In genomic region chr10:74753295-74754211, GRCh38 we compare ENCODE assay signal across 18 cellular contexts.
A peak's percentile ranks its signal among the peaks of the same experiment; 100 is the strongest.
DNase-seq lines count a peak whose midpoint lies in the region; ATAC-seq, FAIRE-seq and TF ChIP-seq lines count a peak whose summit lies in the region.
"Had no signal": no experiment of that assay in that cellular context is flagged by ENCODE, and none has a peak within 500 bp of the region (broad histone marks: within the 10 kb centered on the region; RNA-seq: fewer than 3 reads in every experiment).

No MANE protein-coding gene starts in this region.

- peaks cover 44% of the 10 kb centered on the region for H3K4me1 ChIP-seq in Loucy (ENCODE audit: insufficient read depth, low read length, poor library complexity, severe bottlenecking)
- H3K4me1 ChIP-seq in ovary (ENCODE audit: insufficient read depth): peaks cover 5% of the 10 kb centered on the region
- H3K4me1 ChIP-seq: SJSA1 had no signal

- DNase-seq in EH (ENCODE audit: low read depth): peak; percentile 92
- peak; percentile 32 to 60 (median 53) for DNase-seq in ovary
- no peak for DNase-seq in stimulated activated CD4-positive, alpha-beta T cell treated with anti-CD3 and anti-CD28 coated beads, Interleukin-4, amount 100 ng/mL, for 24 hours
- no peak for DNase-seq in chondrocyte (ENCODE audit: low spot score)
- DNase-seq: activated CD4-positive, CD25-positive, alpha-beta regulatory T cell; CD4-positive, alpha-beta T cell; foreskin melanocyte; Karpas-422; left cardiac atrium; NCI-H526 had no signal

- no peak overlapping the region for H3K4me3 ChIP-seq in Loucy (ENCODE audit: low read length, poor library complexity, severe bottlenecking)
- H3K4me3 ChIP-seq in ovary: no peak overlapping the region
- H3K4me3 ChIP-seq: SJSA1, tibial artery had no signal

- H3K9me3 Mint-ChIP-seq in chondrocyte (ENCODE audit: low read depth): no peaks in the 10 kb centered on the region
- H3K9me3 Mint-ChIP-seq: activated T-helper 17 cell treated with anti-CD3 and anti-CD28 coated beads, Interleukin-2, amount 50 U/mL, for 72 hours; CD4-positive, alpha-beta T cell had no signal

- no peaks in the 10 kb centered on the region for H3K9me2 ChIP-seq in Loucy (replicated peaks; ENCODE audit: low read depth, low read length)

- H3K36me3 ChIP-seq in Loucy (ENCODE audit: insufficient read depth, low read length) (no peaks in the 10 kb centered on the region), ovary (no peaks in the 10 kb centered on the region)
- H3K36me3 ChIP-seq: SJSA1, tibial artery had no signal

- peaks cover 5% of the 10 kb centered on the region for H3F3A ChIP-seq in Loucy (ENCODE audit: low read depth)

- H3K27me3 ChIP-seq in Loucy (ENCODE audit: insufficient read depth, low read length, poor library complexity, severe bottlenecking) (no peaks in the 10 kb centered on the region), ovary (no peaks in the 10 kb centered on the region)
- H3K27me3 ChIP-seq: SJSA1, tibial artery had no signal

- H3K4me1 Mint-ChIP-seq in chondrocyte (ENCODE audit: low read depth): no peaks in the 10 kb centered on the region

- no peak overlapping the region for H3K4me2 ChIP-seq in Loucy (ENCODE audit: low read depth, low read length, poor library complexity, severe bottlenecking)

- H3K79me2 ChIP-seq in Loucy (ENCODE audit: insufficient read depth, low read length): no peaks in the 10 kb centered on the region

- H2AFZ ChIP-seq in Loucy (ENCODE audit: low read length): peak overlapping the region; percentile 56

- no peak overlapping the region for H3K27ac ChIP-seq in ovary
- H3K27ac ChIP-seq: SJSA1 had no signal

- no peaks in the 10 kb centered on the region for H4K20me1 ChIP-seq in Loucy (ENCODE audit: insufficient read depth, low read length, poor library complexity, severe bottlenecking)

- intact Hi-C loops in ovary (cut with DNase I): no loop called here

- TF ChIP-seq EP300 in ovary (IDR thresholded peaks at IDR 0.05): no peak

- H3K9ac ChIP-seq in Loucy (ENCODE audit: low read depth, low read length, poor library complexity, severe bottlenecking): peak overlapping the region; percentile 32

- no peak overlapping the region for H3K4me3 Mint-ChIP-seq in chondrocyte (ENCODE audit: unreplicated experiment)
- H3K4me3 Mint-ChIP-seq: activated T-helper 17 cell treated with anti-CD3 and anti-CD28 coated beads, Interleukin-2, amount 50 U/mL, for 72 hours; CD4-positive, alpha-beta T cell had no signal

- H3K27ac Mint-ChIP-seq in chondrocyte (ENCODE audit: unreplicated experiment): no peak overlapping the region
- H3K27ac Mint-ChIP-seq: activated T-helper 17 cell treated with anti-CD3 and anti-CD28 coated beads, Interleukin-2, amount 50 U/mL, for 72 hours; CD4-positive, alpha-beta T cell had no signal

- no peak for TF ChIP-seq CTCF in Loucy (conservative IDR thresholded peaks at IDR 0.05; ENCODE audit: low read length)
- TF ChIP-seq CTCF in ovary (IDR thresholded peaks at IDR 0.05): no peak
- no peak for TF ChIP-seq CTCF in chondrocyte (IDR thresholded peaks at IDR 0.05)

- no peaks in the 10 kb centered on the region for H3K27me3 Mint-ChIP-seq in chondrocyte (ENCODE audit: low read depth)
- H3K27me3 Mint-ChIP-seq: activated T-helper 17 cell treated with anti-CD3 and anti-CD28 coated beads, Interleukin-2, amount 50 U/mL, for 72 hours; CD4-positive, alpha-beta T cell had no signal

- H3K9me3 ChIP-seq in Loucy (ENCODE audit: insufficient read depth, low read depth, low read length) (no peaks in the 10 kb centered on the region), ovary (no peaks in the 10 kb centered on the region)
- H3K9me3 ChIP-seq: SJSA1, tibial artery had no signal

- no peak for TF ChIP-seq POLR2A in ovary (IDR thresholded peaks at IDR 0.05)

- ATAC-seq in HG03039 (IDR thresholded peaks at IDR 0.05; ENCODE audit: unreplicated experiment) (no peak), HG03442 (IDR thresholded peaks at IDR 0.05; ENCODE audit: unreplicated experiment) (no peak)
- ATAC-seq: activated T-helper 17 cell treated with anti-CD3 and anti-CD28 coated beads, Interleukin-2, amount 50 U/mL, for 72 hours; left cardiac atrium had no signal

- no peaks in the 10 kb centered on the region for H3K36me3 Mint-ChIP-seq in chondrocyte (ENCODE audit: low read depth)

- WGBS in ovary, 3 donors: 25 to 35% (median 28%) methylated on average over 18 of the region's 18 CpGs

- FAIRE-seq in endometrium (lab: Jason Lieb, UNC): peak; percentile 70
- FAIRE-seq: colon had no signal

Comparison
In these comparisons a context has a peak if more than half of its experiments do, and no peak if none do; other contexts are left out.
1. DNase-seq: peak in EH (single experiment) and ovary (5 of 5); none in stimulated activated CD4-positive, alpha-beta T cell treated with anti-CD3 and anti-CD28 coated beads, Interleukin-4, amount 100 ng/mL, for 24 hours (single experiment) and chondrocyte (single experiment).